ENCODE assay signal across 22 cellular contexts in the genomic region with DNA sequence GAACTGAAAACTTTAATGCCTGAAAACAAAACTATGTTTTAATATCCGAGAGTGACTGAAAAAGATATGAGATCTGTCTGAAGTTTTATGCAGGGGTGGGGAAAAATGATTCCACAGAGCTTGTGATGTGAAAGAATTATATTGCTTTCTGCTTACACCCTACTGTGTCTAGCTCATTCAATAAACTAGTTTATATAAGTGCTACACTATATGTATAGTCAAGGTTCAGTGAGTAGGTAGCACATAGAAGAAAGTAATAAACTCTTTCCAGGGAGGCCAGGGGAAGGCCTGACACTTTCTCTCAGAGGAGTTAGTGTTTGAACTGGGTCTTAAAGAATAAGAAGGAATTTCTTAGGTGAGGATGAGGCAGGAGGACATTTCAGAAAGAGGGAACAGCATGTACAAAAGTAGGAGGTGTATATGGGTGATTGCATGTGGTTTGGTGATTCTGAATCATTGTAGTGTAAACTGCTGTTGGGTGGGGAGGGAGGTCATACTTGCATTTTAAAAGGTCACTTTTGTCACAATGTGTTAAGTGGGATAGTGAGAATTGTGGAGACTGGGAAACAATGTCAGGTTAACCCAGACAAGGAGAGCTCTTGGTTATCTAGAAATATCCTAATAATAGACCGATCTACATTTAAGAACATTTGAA. TPM values are rescaled to one million over a fixed set of nuclear protein-coding genes. Genes with fewer than 3 reads are reported as not detected.
"Had no signal": no experiment of that assay in that cellular context is flagged by ENCODE, and none has a peak within 500 bp of the region (broad histone marks: within the 10 kb centered on the region; RNA-seq: fewer than 3 reads in every experiment).

No MANE protein-coding gene starts in this region.

- H3K9me3 Mint-ChIP-seq: natural killer cell had no signal

- DNase-seq: activated CD4-positive, alpha-beta T cell treated with anti-CD3 and anti-CD28 coated beads for 48 hours; activated effector memory CD4-positive, alpha-beta T cell treated with anti-CD3 and anti-CD28 coated beads, Interleukin-2, amount 50 U/mL, for 16 hours; activated T-cell treated with anti-CD3 and anti-CD28 coated beads for 4 hours; foreskin melanocyte; head of caudate nucleus; kidney glomerular epithelial cell; mesendoderm; natural killer cell; posterior cingulate gyrus; stimulated activated CD4-positive, alpha-beta T cell treated with anti-CD3 and anti-CD28 coated beads, Interleukin-15, amount 100 ng/mL, for 24 hours; stimulated activated CD4-positive, alpha-beta T cell treated with anti-CD3 and anti-CD28 coated beads, Interleukin-4, amount 100 ng/mL, for 1 hour; stimulated activated naive CD4-positive, alpha-beta T cell treated with Interleukin-2 at 50 U/mL for 16 hours; T-helper 17 cell had no signal

- H3K27me3 Mint-ChIP-seq: T-helper 17 cell had no signal

- H3K27ac Mint-ChIP-seq: natural killer cell, T-helper 17 cell had no signal

- H3K36me3 Mint-ChIP-seq: natural killer cell had no signal

- H3K4me3 Mint-ChIP-seq: natural killer cell, T-helper 17 cell had no signal

- ATAC-seq: natural killer cell, SK-N-SH treated with all-trans-retinoic acid at 6 μM for 48 hours, T-helper 17 cell had no signal

- H3K4me1 Mint-ChIP-seq: T-helper 17 cell had no signal

RNA-seq across cellular contexts. Expression of a gene that starts 25.1 kb away (rescaled TPM):
- total RNA-seq: ascending aorta, breast epithelium, cerebellum, dermis microvascular lymphatic vessel endothelial cell, fibroblast of lung, lower leg skin, skeletal muscle tissue, T-helper 17 cell, ureter had no signal

RNA-seq across cellular contexts. Expression of a gene that starts 39.0 kb away (rescaled TPM):
- total RNA-seq: ascending aorta, cerebellum, dermis microvascular lymphatic vessel endothelial cell, fibroblast of lung, ureter had no signal
